Comparison of ENCODE assay signal across 9 cellular contexts in genomic region chr22:20429254-20430100, GRCh38. TPM values are rescaled to one million over a fixed set of nuclear protein-coding genes. Genes with fewer than 3 reads are reported as not detected.
A peak's percentile ranks its signal among the peaks of the same experiment; 100 is the strongest.
DNase-seq lines count a peak whose midpoint lies in the region; ATAC-seq and TF ChIP-seq lines count a peak whose summit lies in the region.
"Had no signal": no experiment of that assay in that cellular context is flagged by ENCODE, and none has a peak within 500 bp of the region (broad histone marks: within the 10 kb centered on the region; RNA-seq: fewer than 3 reads in every experiment).

No MANE protein-coding gene starts in this region.

- ATAC-seq in GM21786 (IDR thresholded peaks at IDR 0.05; ENCODE audit: unreplicated experiment) (no peak), GM21717 (IDR thresholded peaks at IDR 0.05; ENCODE audit: unreplicated experiment) (no peak)

- TF ChIP-seq CTCF in brain microvascular endothelial cell (IDR thresholded peaks at IDR 0.05; ENCODE audit: low read depth, low read length, missing control alignments) = no peak

- H3K27me3 ChIP-seq in brain microvascular endothelial cell (replicated peaks) = no peaks in the 10 kb centered on the region

- in situ Hi-C loops in brain microvascular endothelial cell (cut with HindIII; ENCODE audit: low pct_ligation_motif_present, low sequenced_read_pairs) = no loop called here

- no peak overlapping the region for H3K27ac ChIP-seq in brain microvascular endothelial cell

- peaks cover 37% of the 10 kb centered on the region for H3K36me3 ChIP-seq in brain microvascular endothelial cell (replicated peaks)

- DNase-seq in NAMALWA (ENCODE audit: low spot score) = peak; percentile 45
- DNase-seq in activated T-cell treated with anti-CD3 and anti-CD28 coated beads for 4 hours = peak; percentile 71
- peak; percentile 88 for DNase-seq in cardiac septum (ENCODE audit: low spot score)
- peak; percentile 64 to 72 for DNase-seq in stimulated activated CD4-positive, alpha-beta T cell treated with anti-CD3 and anti-CD28 coated beads, Interleukin-15, amount 100 ng/mL, for 1 hour (ENCODE audit: low read depth in 1 of 2, low spot score in 1 of 2)
- DNase-seq in brain microvascular endothelial cell = no peak

- intact Hi-C loops in cardiac septum (cut with DNase I) = loop anchor here (10.0 kb wide), 1 partner anchor 125 kb away; no protein-coding TSS in a partner anchor

- peak overlapping the region; percentile 50; the same call in 1 of the 2 replicates for H3K4me3 ChIP-seq in GM08714 (ENCODE audit: low read length)
- no peak overlapping the region for H3K4me3 ChIP-seq in brain microvascular endothelial cell (ENCODE audit: low read depth, low read length)
- H3K4me3 ChIP-seq: HAP-1 had no signal

RNA-seq across cellular contexts. Expression of gene SCARF2, which starts 8.1 kb away (rescaled TPM):
- total RNA-seq in cardiac septum = 5.2 TPM

RNA-seq across cellular contexts. Expression of gene ZNF74, which starts 35.5 kb away (rescaled TPM):
- 4.9 TPM for total RNA-seq in cardiac septum
